In genomic region chr16:68844211-68844564, GRCh38 we compare ENCODE assay signal across 8 cellular contexts. TPM values are rescaled to one million over a fixed set of nuclear protein-coding genes. Genes with fewer than 3 reads are reported as not detected.
DNase-seq lines count a peak whose midpoint lies in the region; ATAC-seq and TF ChIP-seq lines count a peak whose summit lies in the region.

No MANE protein-coding gene starts in this region.

- ATAC-seq in GM23338, result peak; percentile 2; the same call in 2 of the 3 replicates
- ATAC-seq in heart right ventricle, result peak in 2 of 8 donors; percentile 5 to 6

- H3K4me3 Mint-ChIP-seq in GM23338, result peak overlapping the region; percentile 78

- no peaks in the 10 kb centered on the region for H3K9me2 ChIP-seq in GM23338 (ENCODE audit: insufficient read depth)

- H3K27ac Mint-ChIP-seq in GM23338, result peak overlapping the region; percentile 82

- H3K27me3 Mint-ChIP-seq in GM23338 (ENCODE audit: insufficient read depth, low read depth, poor library complexity), result peaks cover 8% of the 10 kb centered on the region

- H3K36me3 Mint-ChIP-seq in GM23338 (ENCODE audit: low read depth), result no peaks in the 10 kb centered on the region

- H3K4me3 ChIP-seq in GM23338 (peak overlapping the region; percentile 91), heart right ventricle (peak overlapping the region; percentile 73 to 99 (median 92)), smooth muscle cell (peak overlapping the region; percentile 73)

- no peaks in the 10 kb centered on the region for H3K27me3 ChIP-seq in GM23338 (ENCODE audit: insufficient read depth)
- H3K27me3 ChIP-seq in heart right ventricle, result peaks cover 0 to 3% (median 0%) of the 10 kb centered on the region in 7 donors
- no peaks in the 10 kb centered on the region for H3K27me3 ChIP-seq in smooth muscle cell (ENCODE audit: low read depth)

- DNase-seq in GM23338 (ENCODE audit: low spot score) (no peak), heart right ventricle (no peak), smooth muscle cell (lab: John Stamatoyannopoulos, UW; ENCODE audit: unreplicated experiment) (no peak), SW480 (ENCODE audit: low spot score) (no peak), GM10248 (ENCODE audit: extremely low spot score) (no peak), LoVo (ENCODE audit: low spot score) (no peak), NCI-H82 treated with DMSO at 0.1 percent for 48 hours (lab: John Stamatoyannopoulos, UW; ENCODE audit: unreplicated experiment) (no peak)

- peak in 1 of 2 experiments; percentile 5; a peak in 1 of 4 replicates for TF ChIP-seq CTCF in GM23338 (conservative IDR thresholded peaks at IDR 0.05; ENCODE audit: low read depth in 2 of 2)
- no peak for TF ChIP-seq CTCF in VCaP (conservative IDR thresholded peaks at IDR 0.05)
- no peak for TF ChIP-seq CTCF in heart right ventricle (IDR thresholded peaks at IDR 0.05)
- no peak for TF ChIP-seq CTCF in smooth muscle cell (IDR thresholded peaks at IDR 0.05; ENCODE audit: borderline replicate concordance, insufficient read depth, poor library complexity, severe bottlenecking)
- no peak for TF ChIP-seq CTCF in GM10248 (IDR thresholded peaks at IDR 0.05; ENCODE audit: control extremely low read depth, extremely low read depth, low read depth, missing control alignments)

- CTCF ChIA-PET in GM10248 (lab: Yijun Ruan, JAX), result interaction anchor here (0.8 to 2.1 kb wide), 8 partner anchors 10 to 280 kb away, joined by 3 to 7 read pairs (median 6); no protein-coding TSS in a partner anchor

- H4K20me1 ChIP-seq in GM23338 (replicated peaks; ENCODE audit: insufficient read depth) (no peaks in the 10 kb centered on the region), smooth muscle cell (ENCODE audit: low read depth) (no peaks in the 10 kb centered on the region)

- H2AFZ ChIP-seq in GM23338 (peak overlapping the region; percentile 97), smooth muscle cell (ENCODE audit: low read depth) (peak overlapping the region; percentile 95)

- WGBS in heart right ventricle, 2 donors, result 15 to 16% methylated on average over 6 of the region's 6 CpGs
- WGBS in smooth muscle cell (ENCODE audit: low lambda C conversion rate), result 12% methylated on average over 6 of the region's 6 CpGs

- POLR2A ChIA-PET in GM10248 (lab: Yijun Ruan, JAX), result interaction anchor here (0.5 kb wide), 1 partner anchor 81 kb away, joined by 3 read pairs; no protein-coding TSS in a partner anchor

- H3K9me3 Mint-ChIP-seq in GM23338, result no peaks in the 10 kb centered on the region; the same call in 2 of the 3 replicates

- H3K4me1 Mint-ChIP-seq in GM23338, result peaks cover 14% of the 10 kb centered on the region

- H3K4me1 ChIP-seq in GM23338 (ENCODE audit: insufficient read depth), result peaks cover 4% of the 10 kb centered on the region
- peaks cover 0 to 24% (median 10%) of the 10 kb centered on the region in 9 donors for H3K4me1 ChIP-seq in heart right ventricle
- no peaks in the 10 kb centered on the region for H3K4me1 ChIP-seq in smooth muscle cell (ENCODE audit: low read depth)

- peak overlapping the region; percentile 83 for H3K4me2 ChIP-seq in GM23338
- H3K4me2 ChIP-seq in smooth muscle cell, result peak overlapping the region; percentile 86

- intact Hi-C loops in heart right ventricle (cut with DNase I), result loop anchor here in 7 of 10 donors (5.0 to 10.0 kb wide), 7 partner anchors 271 to 319 kb away; partner anchors contain the start of genes CHTF8 (in 1 of the 7), UTP4 (in 1 of the 7) and ZFP90 (in 1 of the 7)

- H3K36me3 ChIP-seq in GM23338 (ENCODE audit: insufficient read depth) (no peaks in the 10 kb centered on the region), heart right ventricle (no peaks in the 10 kb centered on the region), smooth muscle cell (ENCODE audit: low read depth) (no peaks in the 10 kb centered on the region)

- H3K27ac ChIP-seq in GM23338 (ENCODE audit: low read depth) (peak overlapping the region; percentile 72), VCaP (peak overlapping the region; percentile 72), heart right ventricle (peak overlapping the region; percentile 81 to 95 (median 88)), smooth muscle cell (ENCODE audit: low read depth) (peak overlapping the region; percentile 41)

- peak overlapping the region; percentile 68 for H3K9ac ChIP-seq in smooth muscle cell (ENCODE audit: low read depth)

- H3K9me3 ChIP-seq in heart right ventricle, result no peaks in the 10 kb centered on the region
- H3K9me3 ChIP-seq in smooth muscle cell (replicated peaks; ENCODE audit: low read depth), result no peaks in the 10 kb centered on the region

- H3K79me2 ChIP-seq in GM23338 (replicated peaks; ENCODE audit: insufficient read depth) (peaks cover 18% of the 10 kb centered on the region), smooth muscle cell (ENCODE audit: low read depth) (peaks cover 3% of the 10 kb centered on the region)

- H3F3A ChIP-seq in GM23338 (replicated peaks; ENCODE audit: low read depth), result no peaks in the 10 kb centered on the region
- no peaks in the 10 kb centered on the region for H3F3A ChIP-seq in smooth muscle cell (ENCODE audit: low read depth)

TF ChIP-seq in GM23338, 12 proteins besides CTCF, POLR2A, EP300 and RAD21 (continues in another document):
- TF ChIP-seq ETS1 (IDR thresholded peaks at IDR 0.05) (no peak), EZH2 (IDR thresholded peaks at IDR 0.05; ENCODE audit: low read depth, unreplicated experiment) (no peak), JUNB (IDR thresholded peaks at IDR 0.05; ENCODE audit: unreplicated experiment) (no peak), REST (IDR thresholded peaks at IDR 0.05; ENCODE audit: unreplicated experiment) (no peak)

RNA-seq across cellular contexts. Expression of gene TANGO6, which starts 0.9 kb away (rescaled TPM):
- total RNA-seq in GM23338 (2014; rRNA removed; shearing (Covaris generic)), result 18.8 and 23.2 TPM in 2 replicates
- polyA plus RNA-seq in GM23338 (2016; fragmentation: Nextera tagmentation; extraction: Ambion mirVana) (5.5 and 7.2 TPM in 2 replicates), heart right ventricle (1 to 10 TPM; 1.8 to 5.8 TPM), smooth muscle cell (2.7 and 5.2 TPM in 2 replicates)
- total RNA-seq in heart right ventricle (10 to 100 TPM in 3 of 10 donors, 1 to 10 TPM in 7; 6.7 to 12.9 (median 8.4) TPM), smooth muscle cell (4.5 and 11.2 TPM in 2 replicates)
